In the genomic region with DNA sequence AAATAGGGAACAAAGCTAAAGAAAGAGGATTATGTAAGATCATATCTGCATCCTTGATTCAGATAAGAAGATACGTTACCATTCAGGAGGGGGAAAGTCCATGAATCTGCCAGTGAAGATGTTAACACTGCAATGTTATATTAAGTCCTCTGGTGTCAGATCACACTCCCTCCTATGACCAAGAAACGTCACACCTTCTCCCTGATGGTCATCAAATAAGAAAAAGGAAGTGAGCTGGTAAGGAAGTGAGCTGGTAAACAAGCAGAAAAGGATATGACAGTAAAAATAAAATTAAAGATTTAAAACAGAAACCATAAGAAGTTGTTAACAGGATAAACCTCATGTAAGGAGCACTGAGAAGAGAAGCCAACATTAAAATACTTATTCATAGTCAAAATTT, we compare ENCODE assay signal across 29 cellular contexts.
"Had no signal": no experiment of that assay in that cellular context is flagged by ENCODE, and none has a peak within 500 bp of the region (broad histone marks: within the 10 kb centered on the region; RNA-seq: fewer than 3 reads in every experiment).

No MANE protein-coding gene starts in this region.

- ATAC-seq: activated CD8-positive, alpha-beta T cell treated with anti-CD3 and anti-CD28 coated beads for 36 hours; activated naive CD8-positive, alpha-beta T cell treated with anti-CD3 and anti-CD28 coated beads, Interleukin-2, amount 50 U/mL, for 24 hours; pancreas; stimulated activated naive B cell treated with anti-CD40 and anti-IgM and Interleukin-4, amounts not matched to agents 10 μg/mL and 1 μg/mL and 100 μg/mL, for 72 hours; T-helper 17 cell; upper lobe of right lung had no signal

- H3K36me3 ChIP-seq: breast epithelium, esophagus squamous epithelium, left ventricle myocardium inferior, pancreas, prostate gland, sigmoid colon, suprapubic skin, tibial artery, upper lobe of right lung had no signal

- FAIRE-seq: pancreas, small intestine had no signal

- H3K4me1 ChIP-seq: breast epithelium, esophagus squamous epithelium, left ventricle myocardium inferior, pancreas, prostate gland, sigmoid colon, suprapubic skin, upper lobe of right lung had no signal

- H3K27ac ChIP-seq: breast epithelium, epithelial cell of prostate, esophagus squamous epithelium, left ventricle myocardium inferior, pancreas, prostate gland, sigmoid colon, suprapubic skin, tibial artery, upper lobe of right lung had no signal

- H3K9me3 ChIP-seq: esophagus squamous epithelium, pancreas, prostate gland, sigmoid colon, tibial artery, upper lobe of right lung had no signal

- DNase-seq: activated B cell treated with CpG ODN at 0.5 μM for 24 hours; activated CD4-positive, alpha-beta T cell treated with anti-CD3 and anti-CD28 coated beads, Interleukin-2, amount 50 U/mL, for 1 hour; activated CD8-positive, alpha-beta T cell treated with anti-CD3 and anti-CD28 coated beads for 36 hours; activated naive CD8-positive, alpha-beta T cell treated with anti-CD3 and anti-CD28 coated beads, Interleukin-2, amount 50 U/mL, for 24 hours; activated T-cell treated with anti-CD3 and anti-CD28 coated beads, Interleukin-2, amount 50 U/mL, for 48 hours; amygdala; central memory CD4-positive, alpha-beta T cell; effector CD4-positive, alpha-beta T cell; esophagus squamous epithelium; foreskin melanocyte; left ventricle myocardium inferior; naive B cell; nucleus accumbens; pancreas; retina; sigmoid colon; small intestine; stimulated activated CD4-positive, alpha-beta T cell treated with anti-CD3 and anti-CD28 coated beads, Interleukin-1b, Interleukin-23, amount 100 ng/mL, for 48 hours; stimulated activated CD4-positive, alpha-beta T cell treated with anti-CD3 and anti-CD28 coated beads, Interleukin-4, amount 100 ng/mL, for 4 hours; stimulated activated CD8-positive, alpha-beta memory T cell treated with anti-CD3 and anti-CD28 coated beads, Interleukin-4, amount 100 ng/mL, for 48 hours; stimulated activated naive B cell treated with anti-CD40 and anti-IgM and Interleukin-4, amounts not matched to agents 10 μg/mL and 1 μg/mL and 100 μg/mL, for 72 hours; T-helper 17 cell; T1000; tibial artery; upper lobe of right lung had no signal

- H3K4me3 ChIP-seq: breast epithelium, esophagus squamous epithelium, left ventricle myocardium inferior, pancreas, prostate gland, sigmoid colon, suprapubic skin, tibial artery, upper lobe of right lung had no signal

- H3K27me3 ChIP-seq: breast epithelium, esophagus squamous epithelium, pancreas, sigmoid colon, suprapubic skin, tibial artery, upper lobe of right lung had no signal
